Comparison of ENCODE assay signal across 16 cellular contexts in the genomic region with DNA sequence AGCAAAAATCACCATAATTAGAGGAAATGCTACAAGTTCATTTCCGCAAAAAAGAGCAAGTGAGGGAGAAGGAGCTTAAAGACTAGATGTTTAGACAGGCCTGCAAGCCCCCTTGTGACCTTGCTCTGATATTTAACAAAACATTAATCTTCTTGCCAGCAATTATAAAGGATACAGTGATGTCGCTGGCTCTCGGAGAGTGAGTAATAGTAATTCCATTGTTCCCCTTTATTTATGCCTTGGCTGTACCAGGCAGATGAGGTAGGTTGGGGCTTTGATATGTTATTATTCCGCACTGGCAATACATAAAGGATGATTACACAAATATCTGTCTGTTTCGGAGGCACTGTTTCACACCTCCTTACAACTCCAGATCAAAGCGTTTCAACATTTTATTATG.
DNase-seq lines count a peak whose midpoint lies in the region; ATAC-seq and TF ChIP-seq lines count a peak whose summit lies in the region.
"Had no signal": no experiment of that assay in that cellular context is flagged by ENCODE, and none has a peak within 500 bp of the region (broad histone marks: within the 10 kb centered on the region; RNA-seq: fewer than 3 reads in every experiment).

No MANE protein-coding gene starts in this region.

- no peak for ATAC-seq in SK-N-SH treated with all-trans-retinoic acid at 6 μM for 48 hours
- no peak for ATAC-seq in CD4-positive, alpha-beta T cell (ENCODE audit: poor library complexity)
- ATAC-seq: GM12878 had no signal

- H3K27me3 ChIP-seq in mammary epithelial cell (ENCODE audit: insufficient read depth, low read length), result no peaks in the 10 kb centered on the region
- no peaks in the 10 kb centered on the region for H3K27me3 ChIP-seq in CD4-positive, alpha-beta T cell (ENCODE audit: control insufficient read depth, insufficient read depth, low read length)
- H3K27me3 ChIP-seq: BLaER1 had no signal

- H3K27ac Mint-ChIP-seq in CD4-positive, alpha-beta T cell, result no peak overlapping the region
- H3K27ac Mint-ChIP-seq: GM23338, H9, IgD-negative memory B cell had no signal

- no peak overlapping the region for H3K9ac ChIP-seq in mammary epithelial cell (ENCODE audit: insufficient read depth, low read length)
- H3K9ac ChIP-seq: BLaER1 had no signal

- no peak overlapping the region for H3K4me3 ChIP-seq in mammary epithelial cell (replicated peaks in 1 of 3; ENCODE audit: insufficient read depth in 1 of 3, low read depth in 2 of 3, low read length in 3 of 3)
- H3K4me3 ChIP-seq: BLaER1, GM12878, GM23338 had no signal

- BruUV-seq in mammary epithelial cell (replicated peaks; lab: Mats Ljungman, UMichigan), result no TSS peak

- H2AFZ ChIP-seq in mammary epithelial cell (ENCODE audit: low read depth, low read length), result no peak overlapping the region

- DNase-seq in Ammon's horn (ENCODE audit: low spot score) (peak; percentile 19), caudate nucleus (lab: John Stamatoyannopoulos, UW) (no peak), inferior parietal cortex (ENCODE audit: extremely low spot score) (peak; percentile 12), substantia nigra (lab: John Stamatoyannopoulos, UW) (peak in 1 of 49 donors; percentile 3), GF-D8 (lab: John Stamatoyannopoulos, UW) (no peak), mammary epithelial cell (no peak)
- no peak for DNase-seq in CD4-positive, alpha-beta T cell
- DNase-seq: Calu3, DMS 273 treated with DMSO at 0.1 percent for 48 hours had no signal

- POLR2A ChIA-PET in CD4-positive, alpha-beta T cell (lab: Charles Lee), result no interaction called here

- H3K79me2 ChIP-seq in mammary epithelial cell (ENCODE audit: insufficient read depth, low read length), result no peaks in the 10 kb centered on the region

- H3K27ac ChIP-seq in caudate nucleus (ENCODE audit: low read depth, low read length) (peak overlapping the region; percentile 50), substantia nigra (ENCODE audit: low read depth, low read length, poor library complexity, severe bottlenecking) (peak overlapping the region; percentile 58), mammary epithelial cell (ENCODE audit: insufficient read depth, low read depth, low read length) (no peak overlapping the region)
- H3K27ac ChIP-seq in CD4-positive, alpha-beta T cell (ENCODE audit: low read depth, low read length), result no peak overlapping the region
- H3K27ac ChIP-seq: 22Rv1, BLaER1 had no signal

- dilution Hi-C loops in mammary epithelial cell (cut with HindIII; ENCODE audit: low sequenced_read_pairs), result no loop called here

- no peaks in the 10 kb centered on the region for H3K9me3 Mint-ChIP-seq in CD4-positive, alpha-beta T cell
- H3K9me3 Mint-ChIP-seq: GM23338, H9 had no signal

- no peaks in the 10 kb centered on the region for H4K20me1 ChIP-seq in mammary epithelial cell (ENCODE audit: insufficient read depth, low read length)
- H4K20me1 ChIP-seq: BLaER1 had no signal

- intact Hi-C loops in mammary epithelial cell (cut with micrococcal nuclease), result no loop called here
- intact Hi-C loops in CD4-positive, alpha-beta T cell (cut with DNase I, micrococcal nuclease), result no loop called here

- no peaks in the 10 kb centered on the region for H3K4me1 ChIP-seq in mammary epithelial cell (ENCODE audit: insufficient read depth, low read length)

- in situ Hi-C loops in mammary epithelial cell (cut with MboI; ENCODE audit: low sequenced_read_pairs in 2 of 2), result no loop called here

- CTCF ChIA-PET in mammary epithelial cell (lab: Charles Lee; ENCODE audit: low non-redundant PET), result no interaction called here
- CTCF ChIA-PET in CD4-positive, alpha-beta T cell (lab: Charles Lee), result no interaction called here

- H3K36me3 ChIP-seq in mammary epithelial cell (ENCODE audit: insufficient read depth, low read length), result no peaks in the 10 kb centered on the region
- H3K36me3 ChIP-seq: BLaER1 had no signal

- TF ChIP-seq CTCF in mammary epithelial cell (conservative IDR thresholded peaks at IDR 0.05 in 1 of 2, IDR thresholded peaks at IDR 0.05 in 1 of 2; ENCODE audit: extremely low read depth in 1 of 2, insufficient read depth in 1 of 2, low read depth in 1 of 2, low read length in 2 of 2), result no peak
- TF ChIP-seq CTCF in CD4-positive, alpha-beta T cell (IDR thresholded peaks at IDR 0.05), result no peak

- H3K4me2 ChIP-seq in mammary epithelial cell (ENCODE audit: insufficient read depth, low read depth, low read length), result no peak overlapping the region
- H3K4me2 ChIP-seq: BLaER1, GM23338 had no signal

- H3K4me1 Mint-ChIP-seq in CD4-positive, alpha-beta T cell (ENCODE audit: low read depth), result no peaks in the 10 kb centered on the region
- H3K4me1 Mint-ChIP-seq: IgD-negative memory B cell had no signal

- 60% methylated on average over 6 of the region's 6 CpGs for WGBS in mammary epithelial cell (ENCODE audit: low coverage, missing lambda C conversion rate)

- no peaks in the 10 kb centered on the region for H3K27me3 Mint-ChIP-seq in CD4-positive, alpha-beta T cell
- H3K27me3 Mint-ChIP-seq: IgD-negative memory B cell had no signal

- no peaks in the 10 kb centered on the region for H3K36me3 Mint-ChIP-seq in CD4-positive, alpha-beta T cell (ENCODE audit: low read depth)
- H3K36me3 Mint-ChIP-seq: IgD-negative memory B cell had no signal

- H3K9me3 ChIP-seq in mammary epithelial cell (replicated peaks; ENCODE audit: insufficient read depth, low read length), result no peaks in the 10 kb centered on the region
- H3K9me3 ChIP-seq in CD4-positive, alpha-beta T cell (ENCODE audit: control insufficient read depth, low read length), result no peaks in the 10 kb centered on the region
- H3K9me3 ChIP-seq: BLaER1 had no signal

- H3K4me3 Mint-ChIP-seq in CD4-positive, alpha-beta T cell, result no peak overlapping the region
- H3K4me3 Mint-ChIP-seq: GM23338, H9, IgD-negative memory B cell had no signal

TF ChIP-seq in SK-N-SH treated with all-trans-retinoic acid at 6 μM for 48 hours, 23 proteins besides CTCF, POLR2A, EP300 and RAD21:
- no peak for TF ChIP-seq ZNF565 (CRISPR knock-in tag; conservative IDR thresholded peaks at IDR 0.05; ENCODE audit: low read depth)

Comparison
In these comparisons a context has a peak if more than half of its experiments do, and no peak if none do; other contexts are left out.
1. DNase-seq: peak in Ammon's horn (single experiment) and inferior parietal cortex (single experiment); none in caudate nucleus (0 of 61), GF-D8 (single experiment), mammary epithelial cell (single experiment) and CD4-positive, alpha-beta T cell (0 of 10).
2. H3K27ac ChIP-seq: peak in caudate nucleus (single experiment) and substantia nigra (single experiment); none in mammary epithelial cell (single experiment) and CD4-positive, alpha-beta T cell (single experiment).